Comparison of ENCODE assay signal across 26 cellular contexts in the genomic region with DNA sequence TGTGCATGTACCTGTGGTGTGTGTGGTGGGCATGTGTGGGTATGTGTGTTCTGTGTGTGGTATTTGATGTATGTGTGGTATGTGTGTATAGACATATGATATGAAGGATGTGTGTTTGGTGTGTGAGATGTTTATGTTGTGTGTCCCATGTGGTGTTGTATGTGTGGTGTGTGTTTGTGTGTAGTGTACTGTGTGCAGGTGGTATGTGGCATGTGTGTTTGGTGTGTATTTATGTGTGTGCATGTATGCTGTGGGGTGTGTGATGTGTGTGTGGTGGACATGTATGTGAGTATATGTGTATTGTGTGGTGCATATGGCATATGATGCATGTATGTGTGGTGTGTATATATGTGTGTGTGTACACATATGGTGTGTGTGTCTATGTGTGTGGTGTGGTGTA.
A peak's percentile ranks its signal among the peaks of the same experiment; 100 is the strongest.
DNase-seq lines count a peak whose midpoint lies in the region; ATAC-seq, FAIRE-seq and TF ChIP-seq lines count a peak whose summit lies in the region.
"Had no signal": no experiment of that assay in that cellular context is flagged by ENCODE, and none has a peak within 500 bp of the region (broad histone marks: within the 10 kb centered on the region; RNA-seq: fewer than 3 reads in every experiment).

No MANE protein-coding gene starts in this region.

- FAIRE-seq in H1 (lab: Jason Lieb, UNC) = no peak
- FAIRE-seq: A204.1, G401.6, GM12891, GM19239 had no signal

- H4K20me1 ChIP-seq in IMR-90 (ENCODE audit: insufficient read depth, low read length) (no peaks in the 10 kb centered on the region), H1 (replicated peaks in 1 of 2; ENCODE audit: control insufficient read depth in 1 of 2, insufficient read depth in 2 of 2, low read length in 2 of 2) (peaks cover 1 to 7% of the 10 kb centered on the region in 2 experiments), osteoblast (ENCODE audit: insufficient read depth, low read length) (no peaks in the 10 kb centered on the region)
- H4K20me1 ChIP-seq: BLaER1 had no signal

- H3K14ac ChIP-seq in IMR-90 (replicated peaks; ENCODE audit: low read depth, low read length) = no peak overlapping the region
- no peak overlapping the region for H3K14ac ChIP-seq in H1 (ENCODE audit: insufficient read length)

- TF ChIP-seq RAD21 in IMR-90 (IDR thresholded peaks at IDR 0.05; ENCODE audit: low read length) = no peak
- TF ChIP-seq RAD21 in H1 (IDR thresholded peaks at IDR 0.05 in 1 of 2, conservative IDR thresholded peaks at IDR 0.05 in 1 of 2; ENCODE audit: low read depth in 2 of 2, low read length in 2 of 2) = no peak

- in situ Hi-C loops in IMR-90 (cut with MboI; ENCODE audit: low sequenced_read_pairs) = no loop called here

- H2AFZ ChIP-seq in IMR-90 (replicated peaks; ENCODE audit: low read length, poor library complexity) = no peak overlapping the region
- no peak overlapping the region for H2AFZ ChIP-seq in H1 (ENCODE audit: low read length)
- H2AFZ ChIP-seq in osteoblast (ENCODE audit: low read length) = no peak overlapping the region

- H4K5ac ChIP-seq in IMR-90 (ENCODE audit: low read depth, low read length) (no peak overlapping the region), H1 (ENCODE audit: insufficient read length, low read depth, low read length) (no peak overlapping the region)

- intact Hi-C loops in IMR-90 (cut with micrococcal nuclease) = no loop called here
- intact Hi-C loops in naive thymus-derived CD4-positive, alpha-beta T cell (cut with micrococcal nuclease) = no loop called here

- H4K91ac ChIP-seq in IMR-90 (ENCODE audit: insufficient read depth, low read depth, low read length) (no peak overlapping the region), H1 (replicated peaks; ENCODE audit: insufficient read length, low read length) (peak overlapping the region; percentile 79)

- H2BK20ac ChIP-seq in IMR-90 (ENCODE audit: low read depth, low read length) (no peak overlapping the region), H1 (ENCODE audit: low read length) (peak overlapping the region; percentile 23; the same call in 1 of the 2 replicates)

- H3K56ac ChIP-seq in IMR-90 (ENCODE audit: extremely low read depth, insufficient read depth, low read length) (no peak overlapping the region), H1 (replicated peaks; ENCODE audit: insufficient read length, low read depth, low read length) (peak overlapping the region; percentile 94)

- H3K36me3 ChIP-seq in IMR-90 (ENCODE audit: control insufficient read depth, insufficient read depth, low read length) = no peaks in the 10 kb centered on the region
- H3K36me3 ChIP-seq in H1 (ENCODE audit: control insufficient read depth in 2 of 4, insufficient read depth in 4 of 4, low read length in 3 of 4) = no peaks in the 10 kb centered on the region
- H3K36me3 ChIP-seq in naive thymus-derived CD4-positive, alpha-beta T cell (ENCODE audit: control insufficient read depth in 2 of 3, insufficient read depth in 3 of 3, low read length in 3 of 3) = no peaks in the 10 kb centered on the region
- no peaks in the 10 kb centered on the region for H3K36me3 ChIP-seq in osteoblast (ENCODE audit: insufficient read depth, low read length)
- H3K36me3 ChIP-seq: BE2C, BLaER1 had no signal

- H3K4me1 ChIP-seq in IMR-90 (ENCODE audit: control insufficient read depth, insufficient read depth, low read length) = no peaks in the 10 kb centered on the region
- H3K4me1 ChIP-seq in H1 (replicated peaks in 1 of 4; ENCODE audit: control insufficient read depth in 3 of 4, insufficient read depth in 4 of 4, low read length in 3 of 4) = no peaks in the 10 kb centered on the region
- H3K4me1 ChIP-seq in naive thymus-derived CD4-positive, alpha-beta T cell (ENCODE audit: control insufficient read depth in 2 of 2, insufficient read depth in 2 of 2, low read length in 2 of 2) = no peaks in the 10 kb centered on the region
- no peaks in the 10 kb centered on the region for H3K4me1 ChIP-seq in osteoblast (ENCODE audit: insufficient read depth, low read length)
- H3K4me1 ChIP-seq: BE2C, BLaER1 had no signal

- no peak overlapping the region for H3K18ac ChIP-seq in IMR-90 (ENCODE audit: low read depth, low read length)
- H3K18ac ChIP-seq in H1 (ENCODE audit: extremely low read depth, low read length) = no peak overlapping the region

- H3K9me3 ChIP-seq in IMR-90 (ENCODE audit: control insufficient read depth, insufficient read depth, low read length) (peaks cover 27% of the 10 kb centered on the region), H1 (ENCODE audit: insufficient read depth in 2 of 2, low read depth in 1 of 2, low read length in 1 of 2) (no peaks in the 10 kb centered on the region), osteoblast (ENCODE audit: low read depth, low read length) (no peaks in the 10 kb centered on the region)
- H3K9me3 ChIP-seq in naive thymus-derived CD4-positive, alpha-beta T cell (ENCODE audit: control insufficient read depth in 2 of 3, low read length in 3 of 3) = no peaks in the 10 kb centered on the region
- H3K9me3 ChIP-seq: BE2C, BLaER1 had no signal

- TF ChIP-seq CTCF in IMR-90 (conservative IDR thresholded peaks at IDR 0.05; ENCODE audit: low read depth, low read length) (no peak), H1 (IDR thresholded peaks at IDR 0.05; ENCODE audit: control extremely low read depth in 1 of 3, insufficient read depth in 1 of 3, low read depth in 1 of 3, low read length in 3 of 3) (no peak), osteoblast (IDR thresholded peaks at IDR 0.05; ENCODE audit: extremely low read depth, low read depth, low read length) (no peak)

- H3K4me3 ChIP-seq in IMR-90 (ENCODE audit: insufficient read depth, low read depth, low read length) = no peak overlapping the region
- H3K4me3 ChIP-seq in H1 (ENCODE audit: extremely low read depth in 1 of 4, insufficient read depth in 2 of 4, low read depth in 3 of 4, low read length in 4 of 4) = no peak overlapping the region
- H3K4me3 ChIP-seq in naive thymus-derived CD4-positive, alpha-beta T cell (ENCODE audit: low read length) = no peak overlapping the region
- no peak overlapping the region for H3K4me3 ChIP-seq in osteoblast (ENCODE audit: insufficient read depth, low read length)
- H3K4me3 ChIP-seq: BLaER1 had no signal

- H2BK120ac ChIP-seq in IMR-90 (ENCODE audit: low read depth, low read length) = no peak overlapping the region
- H2BK120ac ChIP-seq in H1 (replicated peaks; ENCODE audit: low read depth, low read length) = no peak overlapping the region

- ATAC-seq in IMR-90 (ENCODE audit: low read depth) (no peak), HG03097 (IDR thresholded peaks at IDR 0.05; ENCODE audit: low FRiP score, unreplicated experiment) (no peak)
- peak; percentile 12 for ATAC-seq in naive thymus-derived CD4-positive, alpha-beta T cell

- POLR2A ChIA-PET in IMR-90 (lab: Charles Lee; ENCODE audit: unreplicated experiment) (no interaction called here), H1 (lab: Charles Lee; ENCODE audit: partially characterized antibody) (no interaction called here)
- POLR2A ChIA-PET in naive thymus-derived CD4-positive, alpha-beta T cell (lab: Charles Lee) = no interaction called here

- H3K4me1 Mint-ChIP-seq in naive thymus-derived CD4-positive, alpha-beta T cell = no peaks in the 10 kb centered on the region
- H3K4me1 Mint-ChIP-seq: CD14-positive monocyte; CD4-positive, alpha-beta memory T cell; CD4-positive, CD25-positive, alpha-beta regulatory T cell; CD8-positive, alpha-beta memory T cell had no signal

- BruUV-seq in IMR-90 (replicated peaks; lab: Mats Ljungman, UMichigan) = no TSS peak

- H3K27ac ChIP-seq in IMR-90 (ENCODE audit: insufficient read depth, low read length) = no peak overlapping the region
- no peak overlapping the region for H3K27ac ChIP-seq in H1 (ENCODE audit: low read depth, low read length)
- H3K27ac ChIP-seq in naive thymus-derived CD4-positive, alpha-beta T cell (ENCODE audit: low read depth, low read length) = no peak overlapping the region
- H3K27ac ChIP-seq in osteoblast (ENCODE audit: low read depth, low read length) = no peak overlapping the region
- H3K27ac ChIP-seq: BLaER1 had no signal

- H2BK5ac ChIP-seq in IMR-90 (ENCODE audit: low read depth, low read length, poor library complexity, severe bottlenecking) (peak overlapping the region; percentile 83), H1 (ENCODE audit: low read depth, low read length) (no peak overlapping the region)

- H2BK15ac ChIP-seq in IMR-90 (ENCODE audit: low read depth, low read length) = no peak overlapping the region
- no peak overlapping the region for H2BK15ac ChIP-seq in H1 (ENCODE audit: low read length)

- H3K4ac ChIP-seq in IMR-90 (ENCODE audit: low read depth, low read length) (no peak overlapping the region), H1 (replicated peaks; ENCODE audit: insufficient read length, low read depth, low read length) (no peak overlapping the region)

- no peaks in the 10 kb centered on the region for H3K27me3 Mint-ChIP-seq in naive thymus-derived CD4-positive, alpha-beta T cell
- H3K27me3 Mint-ChIP-seq: CD4-positive, alpha-beta memory T cell; CD4-positive, CD25-positive, alpha-beta regulatory T cell; CD8-positive, alpha-beta memory T cell had no signal

- peaks cover 0 to 13% (median 5%) of the 10 kb centered on the region in 11 donors for H3K9me3 Mint-ChIP-seq in naive thymus-derived CD4-positive, alpha-beta T cell

- 0 out of 2 replicates have a peak overlapping the region, but pooled peaks have one; percentile 5 for H2BK12ac ChIP-seq in H1 (ENCODE audit: low read depth, low read length)

- DNase-seq in IMR-90 (no peak), H1 (ENCODE audit: low read depth in 1 of 2, low spot score in 2 of 2) (no peak), osteoblast (ENCODE audit: insufficient read length, low spot score, missing footprints) (peak; percentile 46), kidney glomerular epithelial cell (lab: John Stamatoyannopoulos, UW) (no peak), EL (no peak)
- DNase-seq in naive thymus-derived CD4-positive, alpha-beta T cell = no peak
- DNase-seq: 8988T; ACHN; BE2C; CD4-positive, alpha-beta memory T cell; CD4-positive, CD25-positive, alpha-beta regulatory T cell; CD8-positive, alpha-beta memory T cell; COR-L47; DMS 273 treated with DMSO at 0.1 percent for 48 hours; DMS153; DMS53; DMS79; DND-41; GF-D8 had no signal

- H2AK5ac ChIP-seq in IMR-90 (ENCODE audit: low read depth, low read length) (no peak overlapping the region), H1 (ENCODE audit: low read depth, low read length) (no peak overlapping the region)

- no peak for TF ChIP-seq EP300 in H1 (IDR thresholded peaks at IDR 0.05; ENCODE audit: borderline replicate concordance in 1 of 2, low read depth in 2 of 2, low read length in 2 of 2)

- no peak overlapping the region for H3K27ac Mint-ChIP-seq in naive thymus-derived CD4-positive, alpha-beta T cell
- H3K27ac Mint-ChIP-seq: CD14-positive monocyte; CD4-positive, alpha-beta memory T cell; CD4-positive, CD25-positive, alpha-beta regulatory T cell; CD8-positive, alpha-beta memory T cell had no signal

- H3K27me3 ChIP-seq in IMR-90 (ENCODE audit: control insufficient read depth, insufficient read depth, low read length) (no peaks in the 10 kb centered on the region), H1 (replicated peaks in 1 of 4; ENCODE audit: control insufficient read depth in 3 of 4, extremely low read depth in 1 of 4, insufficient read depth in 3 of 4, low read length in 3 of 4) (no peaks in the 10 kb centered on the region), osteoblast (ENCODE audit: insufficient read depth, low read length) (no peaks in the 10 kb centered on the region)
- no peaks in the 10 kb centered on the region for H3K27me3 ChIP-seq in naive thymus-derived CD4-positive, alpha-beta T cell (ENCODE audit: control insufficient read depth in 2 of 2, insufficient read depth in 2 of 2, low read length in 2 of 2)
- H3K27me3 ChIP-seq: BE2C, BLaER1 had no signal

- H3K79me1 ChIP-seq in IMR-90 (ENCODE audit: low read depth in 1 of 2, low read length in 2 of 2) = no peaks in the 10 kb centered on the region
- no peaks in the 10 kb centered on the region for H3K79me1 ChIP-seq in H1 (ENCODE audit: low read depth, low read length)

- H3K79me2 ChIP-seq in H1 (ENCODE audit: control insufficient read depth in 1 of 2, insufficient read depth in 2 of 2, low read length in 2 of 2) = no peaks in the 10 kb centered on the region
- H3K79me2 ChIP-seq in osteoblast (ENCODE audit: insufficient read depth, low read length) = no peaks in the 10 kb centered on the region

- H3K4me2 ChIP-seq in IMR-90 (ENCODE audit: low read depth, low read length) (no peak overlapping the region), H1 (ENCODE audit: insufficient read depth in 1 of 2, low read depth in 2 of 2, low read length in 2 of 2) (no peak overlapping the region), osteoblast (ENCODE audit: insufficient read depth, low read length) (no peak overlapping the region)
- H3K4me2 ChIP-seq: BLaER1 had no signal

- H3K23ac ChIP-seq in IMR-90 (ENCODE audit: low read depth, low read length) (no peak overlapping the region), H1 (ENCODE audit: insufficient read length) (no peak overlapping the region)

- dilution Hi-C loops in IMR-90 (cut with HindIII; ENCODE audit: low sequenced_read_pairs, unreplicated experiment) = no loop called here

- CTCF ChIA-PET in IMR-90 (lab: Yijun Ruan, JAX) = no interaction called here
- CTCF ChIA-PET in H1 (lab: Charles Lee; ENCODE audit: partially characterized antibody) = no interaction called here
- CTCF ChIA-PET in naive thymus-derived CD4-positive, alpha-beta T cell (lab: Charles Lee) = no interaction called here

- no peaks in the 10 kb centered on the region for H3K9me1 ChIP-seq in IMR-90 (ENCODE audit: insufficient read depth, low read length)

- H3K4me3 Mint-ChIP-seq in naive thymus-derived CD4-positive, alpha-beta T cell = no peak overlapping the region
- H3K4me3 Mint-ChIP-seq: CD14-positive monocyte; CD4-positive, alpha-beta memory T cell; CD4-positive, CD25-positive, alpha-beta regulatory T cell; CD8-positive, alpha-beta memory T cell had no signal

- no peak overlapping the region for H2AK9ac ChIP-seq in IMR-90 (replicated peaks; ENCODE audit: low read depth, low read length, poor library complexity)

- no peak overlapping the region for H3K9ac ChIP-seq in IMR-90 (ENCODE audit: low read depth, low read length)
- H3K9ac ChIP-seq in H1 (replicated peaks in 1 of 4; ENCODE audit: extremely low read depth in 1 of 4, low read depth in 3 of 4, low read length in 3 of 4) = no peak overlapping the region
- H3K9ac ChIP-seq: BLaER1 had no signal

- H4K8ac ChIP-seq in IMR-90 (ENCODE audit: low read depth in 2 of 2, low read length in 2 of 2) = no peak overlapping the region
- H4K8ac ChIP-seq in H1 (ENCODE audit: extremely low read depth, insufficient read depth, low read length) = no peak overlapping the region

- peaks cover 11% of the 10 kb centered on the region; the same call in 1 of the 2 replicates for H3K23me2 ChIP-seq in H1 (ENCODE audit: low read depth, low read length)

- H3K36me3 Mint-ChIP-seq in naive thymus-derived CD4-positive, alpha-beta T cell = no peaks in the 10 kb centered on the region
- H3K36me3 Mint-ChIP-seq: CD14-positive monocyte; CD4-positive, alpha-beta memory T cell; CD4-positive, CD25-positive, alpha-beta regulatory T cell; CD8-positive, alpha-beta memory T cell had no signal

- TF ChIP-seq POLR2A in IMR-90 (IDR thresholded peaks at IDR 0.05; ENCODE audit: low read depth, low read length) (no peak), H1 (IDR thresholded peaks at IDR 0.05; ENCODE audit: control extremely low read depth in 1 of 2, low read depth in 2 of 2, low read length in 2 of 2) (no peak)
